10 cellular contexts compared by ENCODE assay signal in genomic region chr18:5542393-5543035, GRCh38. TPM values are rescaled to one million over a fixed set of nuclear protein-coding genes. Genes with fewer than 3 reads are reported as not detected.
DNase-seq lines count a peak whose midpoint lies in the region; ATAC-seq, FAIRE-seq and TF ChIP-seq lines count a peak whose summit lies in the region.
"Had no signal": no experiment of that assay in that cellular context is flagged by ENCODE, and none has a peak within 500 bp of the region (broad histone marks: within the 10 kb centered on the region; RNA-seq: fewer than 3 reads in every experiment).

No MANE protein-coding gene starts in this region.

- no peak overlapping the region for H2AFZ ChIP-seq in PC-9

- TF ChIP-seq CTCF in upper lobe of left lung (IDR thresholded peaks at IDR 0.05) (no peak), PC-9 (conservative IDR thresholded peaks at IDR 0.05) (no peak)

- 5 to 6% methylated on average over 16 to 23 of the region's 23 CpGs for WGBS in upper lobe of left lung, 2 donors

- no peak for FAIRE-seq in HTR-8/SVneo (lab: Jason Lieb, UNC)

- H3K9me3 ChIP-seq in upper lobe of left lung (no peaks in the 10 kb centered on the region), PC-9 (ENCODE audit: insufficient read depth, low read depth) (no peaks in the 10 kb centered on the region)

- no peaks in the 10 kb centered on the region for H3F3A ChIP-seq in PC-9 (ENCODE audit: insufficient read depth, low read depth)

- no peaks in the 10 kb centered on the region for H3K79me2 ChIP-seq in PC-9 (ENCODE audit: low read depth)

- H3K4me2 ChIP-seq in PC-9 = no peak overlapping the region

- no peak for TF ChIP-seq POLR2A in upper lobe of left lung (IDR thresholded peaks at IDR 0.05)

- no peaks in the 10 kb centered on the region for H4K20me1 ChIP-seq in PC-9 (ENCODE audit: insufficient read depth)

- ATAC-seq in left colon = peak; percentile 23
- peak in 1 of 2 donors; percentile 37 for ATAC-seq in upper lobe of left lung (ENCODE audit: low FRiP score in 2 of 2)
- ATAC-seq in HG03342 (IDR thresholded peaks at IDR 0.05; ENCODE audit: unreplicated experiment) = no peak

- H3K27ac Mint-ChIP-seq in activated T-cell treated with anti-CD3 and anti-CD28 coated beads, Interleukin-2, amount 50 U/mL, for 24 hours = no peak overlapping the region

- H3K27me3 ChIP-seq in upper lobe of left lung (peaks cover 0 to 8% (median 1%) of the 10 kb centered on the region in 4 donors), PC-9 (ENCODE audit: insufficient read depth, low read depth) (peaks cover 3% of the 10 kb centered on the region; the same call in 1 of the 2 replicates)

- H3K4me1 ChIP-seq in upper lobe of left lung = peaks cover 0 to 34% (median 1%) of the 10 kb centered on the region in 4 donors
- no peaks in the 10 kb centered on the region for H3K4me1 ChIP-seq in PC-9 (replicated peaks; ENCODE audit: insufficient read depth)

- peaks cover 3% of the 10 kb centered on the region for H3K4me1 Mint-ChIP-seq in activated T-cell treated with anti-CD3 and anti-CD28 coated beads, Interleukin-2, amount 50 U/mL, for 24 hours (ENCODE audit: low read depth)

- intact Hi-C loops in left colon (cut with DNase I, micrococcal nuclease) (no loop called here), PC-9 (cut with micrococcal nuclease; ENCODE audit: unreplicated experiment) (no loop called here)

- DNase-seq in activated T-cell treated with anti-CD3 and anti-CD28 coated beads, Interleukin-2, amount 50 U/mL, for 24 hours = no peak
- DNase-seq in activated T-cell treated with anti-CD3 and anti-CD28 coated beads, Interleukin-2, amount 50 U/mL, for 1 hour = no peak
- DNase-seq in astrocyte of the hippocampus (ENCODE audit: low read depth, low spot score) (peak; percentile 32), left colon (peak in 1 of 2 donors; percentile 35), upper lobe of left lung (no peak), PC-9 (no peak), HTR-8/SVneo (ENCODE audit: insufficient read length, low spot score) (no peak)
- DNase-seq: DND-41, NCI-H774 had no signal

- H3K36me3 ChIP-seq in upper lobe of left lung (no peaks in the 10 kb centered on the region), PC-9 (ENCODE audit: low read depth) (no peaks in the 10 kb centered on the region)

- no peaks in the 10 kb centered on the region for H3K9me3 Mint-ChIP-seq in activated T-cell treated with anti-CD3 and anti-CD28 coated beads, Interleukin-2, amount 50 U/mL, for 24 hours

- CTCF ChIA-PET in PC-9 (lab: Charles Lee) = no interaction called here

- peaks cover 51% of the 10 kb centered on the region for H3K27me3 Mint-ChIP-seq in activated T-cell treated with anti-CD3 and anti-CD28 coated beads, Interleukin-2, amount 50 U/mL, for 24 hours

- H3K4me3 Mint-ChIP-seq in activated T-cell treated with anti-CD3 and anti-CD28 coated beads, Interleukin-2, amount 50 U/mL, for 24 hours = peak overlapping the region; percentile 62

- POLR2A ChIA-PET in PC-9 (lab: Charles Lee; ENCODE audit: unreplicated experiment) = no interaction called here

- no peak for TF ChIP-seq EP300 in upper lobe of left lung (IDR thresholded peaks at IDR 0.05)

- H3K36me3 Mint-ChIP-seq in activated T-cell treated with anti-CD3 and anti-CD28 coated beads, Interleukin-2, amount 50 U/mL, for 24 hours (ENCODE audit: low read depth) = no peaks in the 10 kb centered on the region

- H3K4me3 ChIP-seq in upper lobe of left lung (peak overlapping the region in 3 of 4 donors; percentile 64 to 70 (median 69)), PC-9 (no peak overlapping the region)

- H3K9me2 ChIP-seq in PC-9 (ENCODE audit: insufficient read depth) = peaks cover 4% of the 10 kb centered on the region; the same call in 1 of the 2 replicates

- peak overlapping the region in 3 of 4 donors; percentile 38 to 79 (median 77) for H3K27ac ChIP-seq in upper lobe of left lung
- no peak overlapping the region for H3K27ac ChIP-seq in PC-9

- no TSS peak for BruUV-seq in PC-9 (replicated peaks; lab: Mats Ljungman, UMichigan)

RNA-seq across cellular contexts. Expression of gene EPB41L3, which starts 1.3 kb away (rescaled TPM):
- total RNA-seq in left colon = 10 to 100 TPM; 87.7 to 98.6 TPM
- total RNA-seq in upper lobe of left lung = 100 to 1,000 TPM in 2 of 6 donors, 10 to 100 TPM in 4; 56.4 to 268 (median 85.7) TPM
- total RNA-seq in PC-9 (2021) = not detected in 2 replicates

Comparison
In these comparisons a context has a peak if more than half of its experiments do, and no peak if none do; other contexts are left out.
1. RNA of gene EPB41L3, which starts 1.3 kb away (total RNA-seq): 87.7 to 98.6 TPM in left colon and 56.4 to 268 TPM in upper lobe of left lung; not detected in PC-9; every median in the first group is over 10 times any median in the second.